21 cellular contexts compared by ENCODE assay signal in the genomic region with DNA sequence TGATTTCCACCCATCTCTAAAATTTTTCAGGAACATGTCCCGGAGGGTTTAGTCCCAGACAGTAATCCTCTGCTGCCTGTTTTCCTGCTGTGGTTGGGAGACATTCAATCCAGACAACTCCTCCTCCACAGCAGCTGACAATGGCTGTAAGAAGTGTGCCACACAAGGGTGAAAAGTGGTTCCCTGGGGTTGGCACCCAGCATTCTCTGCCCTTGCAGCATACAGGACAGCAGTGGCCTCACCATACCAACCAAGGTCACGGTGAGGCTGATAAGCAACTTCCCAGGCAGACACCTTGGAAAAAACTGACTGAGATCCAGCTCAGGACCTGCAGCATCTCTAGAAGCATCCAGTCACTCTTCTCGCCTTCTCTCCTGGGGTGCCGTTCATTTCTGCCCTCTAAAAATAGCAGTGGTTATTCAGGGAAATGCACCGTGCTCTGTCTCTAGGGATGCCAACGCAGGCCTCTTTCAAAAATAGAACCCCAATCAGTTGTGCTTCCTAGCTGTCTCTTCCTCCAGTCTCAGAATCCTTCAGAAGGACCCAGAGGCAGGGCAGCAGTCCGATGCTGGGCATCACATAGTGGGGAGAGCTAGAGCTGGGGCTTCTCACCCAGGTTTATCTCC.
A peak's percentile ranks its signal among the peaks of the same experiment; 100 is the strongest.
DNase-seq lines count a peak whose midpoint lies in the region; ATAC-seq and TF ChIP-seq lines count a peak whose summit lies in the region.
"Had no signal": no experiment of that assay in that cellular context is flagged by ENCODE, and none has a peak within 500 bp of the region (broad histone marks: within the 10 kb centered on the region; RNA-seq: fewer than 3 reads in every experiment).

No MANE protein-coding gene starts in this region.

- peaks cover 3% of the 10 kb centered on the region for H3K9me3 Mint-ChIP-seq in endodermal cell

- peak overlapping the region; percentile 94 for H3K4me2 ChIP-seq in BLaER1

- H3K27me3 ChIP-seq in BLaER1 = no peaks in the 10 kb centered on the region
- no peaks in the 10 kb centered on the region for H3K27me3 ChIP-seq in left ventricle myocardium inferior (ENCODE audit: low read depth)
- no peaks in the 10 kb centered on the region for H3K27me3 ChIP-seq in endodermal cell (ENCODE audit: control insufficient read depth, insufficient read depth, low read length, poor library complexity, severe bottlenecking)

- WGBS in endodermal cell (ENCODE audit: insufficient coverage in 1 of 2, insufficient read length in 1 of 2), 2 experiments = 90 to 100% methylated on average over 5 to 7 of the region's 7 CpGs

- H3K9me3 ChIP-seq in BLaER1 (peaks cover 28% of the 10 kb centered on the region), left ventricle myocardium inferior (replicated peaks) (peaks cover 8% of the 10 kb centered on the region), endodermal cell (ENCODE audit: control insufficient read depth, low read length) (no peaks in the 10 kb centered on the region)

- peak; percentile 18 for TF ChIP-seq CTCF in left ventricle myocardium inferior (IDR thresholded peaks at IDR 0.05; ENCODE audit: borderline replicate concordance)
- no peak for TF ChIP-seq CTCF in endodermal cell (conservative IDR thresholded peaks at IDR 0.05)

- peaks cover 34% of the 10 kb centered on the region for H3K36me3 Mint-ChIP-seq in endodermal cell (ENCODE audit: low read depth)
- H3K36me3 Mint-ChIP-seq: CD14-positive monocyte had no signal

- H3K4me1 ChIP-seq in BLaER1 (peaks cover 68% of the 10 kb centered on the region), left ventricle myocardium inferior (peaks cover 18% of the 10 kb centered on the region), endodermal cell (ENCODE audit: control insufficient read depth, insufficient read depth, low read length) (no peaks in the 10 kb centered on the region)

- H3K36me3 ChIP-seq in BLaER1 = peaks cover 18% of the 10 kb centered on the region; the same call in 1 of the 2 replicates
- H3K36me3 ChIP-seq in left ventricle myocardium inferior = no peaks in the 10 kb centered on the region
- H3K36me3 ChIP-seq in endodermal cell (ENCODE audit: control insufficient read depth, insufficient read depth, low read length) = peaks cover 4% of the 10 kb centered on the region

- H4K20me1 ChIP-seq in BLaER1 = no peaks in the 10 kb centered on the region

- no peaks in the 10 kb centered on the region for H3K27me3 Mint-ChIP-seq in endodermal cell (ENCODE audit: insufficient read depth)

- no peak for ATAC-seq in HG03039 (IDR thresholded peaks at IDR 0.05; ENCODE audit: unreplicated experiment)
- ATAC-seq: SK-N-SH treated with all-trans-retinoic acid at 6 μM for 48 hours had no signal

- H3K4me3 Mint-ChIP-seq in endodermal cell = no peak overlapping the region
- H3K4me3 Mint-ChIP-seq: CD14-positive monocyte had no signal

- H3K4me3 ChIP-seq in BLaER1 (peak overlapping the region; percentile 33), left ventricle myocardium inferior (no peak overlapping the region), endodermal cell (ENCODE audit: low read length) (no peak overlapping the region)

- DNase-seq in left ventricle myocardium inferior (no peak), putamen (ENCODE audit: low spot score) (peak; percentile 45), endodermal cell (no peak)
- no peak for DNase-seq in activated CD4-positive, alpha-beta T cell treated with anti-CD3 and anti-CD28 coated beads, Interleukin-2, amount 50 U/mL, for 48 hours
- DNase-seq: AML-193; DMS79; H7; KG1; NCI-H1092 treated with DMSO at 0.1 percent for 48 hours; NCI-H146; NCI-H2029; NCI-H226; NCI-H510A treated with DMSO at 0.1 percent for 48 hours; NCI-H774; NK-92 treated with Interleukin-12 subunit alpha and Interleukin-12 subunit beta, amount 100 ng/mL, for 24 hours had no signal

- peak overlapping the region; percentile 42; the same call in 1 of the 2 replicates for H3K9ac ChIP-seq in BLaER1
- H3K9ac ChIP-seq in endodermal cell (ENCODE audit: extremely low read depth, low read length, poor library complexity, severe bottlenecking) = no peak overlapping the region

- H3K4me1 Mint-ChIP-seq in endodermal cell = peaks cover 5% of the 10 kb centered on the region
- H3K4me1 Mint-ChIP-seq: CD14-positive monocyte had no signal

- no peak overlapping the region for H3K27ac Mint-ChIP-seq in endodermal cell
- H3K27ac Mint-ChIP-seq: CD14-positive monocyte had no signal

- H3K27ac ChIP-seq in BLaER1 (peak overlapping the region; percentile 79), cingulate gyrus (ENCODE audit: low read depth, low read length) (peak overlapping the region; percentile 49), left ventricle myocardium inferior (replicated peaks) (peak overlapping the region; percentile 39), endodermal cell (ENCODE audit: low read depth, low read length) (no peak overlapping the region)
- H3K27ac ChIP-seq: RWPE1 had no signal

- intact Hi-C loops in left ventricle myocardium inferior (cut with micrococcal nuclease) = no loop called here
